ENCODE assay signal across 8 cellular contexts in genomic region chr3:62665627-62666433, GRCh38.
A peak's percentile ranks its signal among the peaks of the same experiment; 100 is the strongest.
DNase-seq lines count a peak whose midpoint lies in the region; ATAC-seq, FAIRE-seq and TF ChIP-seq lines count a peak whose summit lies in the region.

No MANE protein-coding gene starts in this region.

- no peak overlapping the region for H3K4me3 ChIP-seq in lower leg skin (ENCODE audit: low read depth, poor library complexity, severe bottlenecking)

- peak; percentile 63 for DNase-seq in activated effector memory CD4-positive, alpha-beta T cell treated with anti-CD3 and anti-CD28 coated beads, Interleukin-2, amount 50 U/mL, for 16 hours
- no peak for DNase-seq in activated effector memory CD4-positive, alpha-beta T cell treated with Interleukin-2 at 50 U/mL for 16 hours
- peak; percentile 9 for DNase-seq in HTR-8/SVneo (ENCODE audit: insufficient read length, low spot score)
- peak; percentile 59 for DNase-seq in RKO (ENCODE audit: low spot score)
- DNase-seq in dedifferentiated amniotic fluid mesenchymal stem cell (ENCODE audit: extremely low spot score), result peak; percentile 61
- DNase-seq in lower leg skin (ENCODE audit: low spot score in 2 of 2), result peak; percentile 76 to 93
- peak; percentile 53 for DNase-seq in ureter (ENCODE audit: low spot score)

- 8 to 12% methylated on average over 10 of the region's 10 CpGs for WGBS in lower leg skin, 2 donors

- no peak for FAIRE-seq in HTR-8/SVneo (lab: Jason Lieb, UNC)

- TF ChIP-seq CTCF in lower leg skin (IDR thresholded peaks at IDR 0.05), result peak in 1 of 3 donors; percentile 44

- TF ChIP-seq POLR2A in lower leg skin (IDR thresholded peaks at IDR 0.05), result no peak

- ATAC-seq in GM21576 (IDR thresholded peaks at IDR 0.05; ENCODE audit: unreplicated experiment), result peak; percentile 74

- intact Hi-C loops in lower leg skin (cut with DNase I; ENCODE audit: low total_unique reads), result no loop called here
